2 cellular contexts compared by ENCODE assay signal in genomic region chr2:217105733-217106649, GRCh38.
A peak's percentile ranks its signal among the peaks of the same experiment; 100 is the strongest.
TF ChIP-seq lines count a peak whose summit lies in the region.

No MANE protein-coding gene starts in this region.

TF ChIP-seq in HCT116, 20 proteins besides CTCF, POLR2A, EP300 and RAD21 (continued from another document):
- TF ChIP-seq EGR1 (IDR thresholded peaks at IDR 0.05; ENCODE audit: low read depth): no peak
- no peak for TF ChIP-seq EZH2 (IDR thresholded peaks at IDR 0.05)
- no peak for TF ChIP-seq ELF1 (IDR thresholded peaks at IDR 0.05; ENCODE audit: borderline replicate concordance, low read depth)
- TF ChIP-seq CBX3 (IDR thresholded peaks at IDR 0.05; ENCODE audit: low read depth): peak; percentile 77
- no peak for TF ChIP-seq ZBTB33 (IDR thresholded peaks at IDR 0.05; ENCODE audit: extremely low read depth, insufficient replicate concordance, low read length)
- no peak for TF ChIP-seq REST (IDR thresholded peaks at IDR 0.05; ENCODE audit: low read depth)
- TF ChIP-seq FOSL1 (IDR thresholded peaks at IDR 0.05; ENCODE audit: low read depth): peak; percentile 83
- TF ChIP-seq SRF (IDR thresholded peaks at IDR 0.05; ENCODE audit: low read depth): peak; percentile 84
- no peak for TF ChIP-seq ZFX (IDR thresholded peaks at IDR 0.05)
- TF ChIP-seq SIN3A (IDR thresholded peaks at IDR 0.05; ENCODE audit: low read depth): no peak
- TF ChIP-seq EZH2phosphoT487 (IDR thresholded peaks at IDR 0.05; ENCODE audit: borderline replicate concordance): no peak
- TF ChIP-seq YY1 (IDR thresholded peaks at IDR 0.05; ENCODE audit: extremely low read depth, insufficient replicate concordance, low read depth, low read length): peak; percentile 42
- TF ChIP-seq MAX (IDR thresholded peaks at IDR 0.05): no peak
- TF ChIP-seq CEBPB (IDR thresholded peaks at IDR 0.05; ENCODE audit: low read depth): no peak
- peak; percentile 73 for TF ChIP-seq SP1 (IDR thresholded peaks at IDR 0.05; ENCODE audit: low read depth)
- peak; percentile 57; the same call in 1 of the 2 replicates for TF ChIP-seq POLR2AphosphoS5 (IDR thresholded peaks at IDR 0.05; ENCODE audit: low read depth, low read length)

TF ChIP-seq in SK-N-SH, 30 proteins besides CTCF, POLR2A, EP300 and RAD21 (continued from another document):
- TF ChIP-seq USF2 (IDR thresholded peaks at IDR 0.05; ENCODE audit: borderline replicate concordance, low read depth, low read length): no peak
- no peak for TF ChIP-seq SMC3 (IDR thresholded peaks at IDR 0.05; ENCODE audit: low read depth, low read length)
- TF ChIP-seq RFX5 (IDR thresholded peaks at IDR 0.05; ENCODE audit: low read length): no peak
- no peak for TF ChIP-seq RCOR1 (IDR thresholded peaks at IDR 0.05; ENCODE audit: low read length)
- TF ChIP-seq IRF3 (IDR thresholded peaks at IDR 0.05; ENCODE audit: low read depth, low read length): no peak
- TF ChIP-seq GATA2 (CRISPR knock-in tag; IDR thresholded peaks at IDR 0.05): no peak
- peak; percentile 85 for TF ChIP-seq TCF12 (IDR thresholded peaks at IDR 0.05)
- TF ChIP-seq MXI1 (IDR thresholded peaks at IDR 0.05; ENCODE audit: low read depth, low read length): no peak
- no peak for TF ChIP-seq TAF1 (IDR thresholded peaks at IDR 0.05; ENCODE audit: borderline replicate concordance, low read depth, low read length)
- no peak for TF ChIP-seq ELF1 (IDR thresholded peaks at IDR 0.05)
- TF ChIP-seq FOXM1 (IDR thresholded peaks at IDR 0.05; ENCODE audit: low read depth): 0 out of 2 replicates have a peak, but pooled peaks have one; percentile 43
- no peak for TF ChIP-seq CHD2 (IDR thresholded peaks at IDR 0.05; ENCODE audit: low read length, partially characterized antibody)
- peak; percentile 93 for TF ChIP-seq JUND (IDR thresholded peaks at IDR 0.05)
- TF ChIP-seq EZH2phosphoT487 (IDR thresholded peaks at IDR 0.05; ENCODE audit: borderline replicate concordance, low read depth): no peak
- TF ChIP-seq TEAD4 (IDR thresholded peaks at IDR 0.05; ENCODE audit: borderline replicate concordance, insufficient read depth): peak; percentile 94
- TF ChIP-seq YY1 (IDR thresholded peaks at IDR 0.05; ENCODE audit: low read depth): peak; percentile 64; the same call in 1 of the 2 replicates
- TF ChIP-seq PBX3 (IDR thresholded peaks at IDR 0.05): peak; percentile 87
- TF ChIP-seq NRF1 (IDR thresholded peaks at IDR 0.05; ENCODE audit: low read depth, low read length): no peak
- TF ChIP-seq POLR2AphosphoS5 (IDR thresholded peaks at IDR 0.05; ENCODE audit: low read depth, low read length): peak; percentile 52; the same call in 1 of the 2 replicates
- TF ChIP-seq REST (IDR thresholded peaks at IDR 0.05; ENCODE audit: low read depth, low read length): 0 out of 2 replicates have a peak, but pooled peaks have one; percentile 32
- TF ChIP-seq ZBTB33 (IDR thresholded peaks at IDR 0.05; ENCODE audit: borderline replicate concordance, low read depth): peak; percentile 70; the same call in 1 of the 2 replicates
- no peak for TF ChIP-seq USF1 (IDR thresholded peaks at IDR 0.05; ENCODE audit: borderline replicate concordance, low read depth)
- no peak for TF ChIP-seq MEF2A (IDR thresholded peaks at IDR 0.05; ENCODE audit: borderline replicate concordance, low read depth)
- peak; percentile 64; the same call in 1 of the 2 replicates for TF ChIP-seq NFIC (IDR thresholded peaks at IDR 0.05; ENCODE audit: borderline replicate concordance)
- TF ChIP-seq FOXJ3 (CRISPR knock-in tag; IDR thresholded peaks at IDR 0.05): no peak
